Comparison of ENCODE assay signal across 1 cellular context in the genomic region with DNA sequence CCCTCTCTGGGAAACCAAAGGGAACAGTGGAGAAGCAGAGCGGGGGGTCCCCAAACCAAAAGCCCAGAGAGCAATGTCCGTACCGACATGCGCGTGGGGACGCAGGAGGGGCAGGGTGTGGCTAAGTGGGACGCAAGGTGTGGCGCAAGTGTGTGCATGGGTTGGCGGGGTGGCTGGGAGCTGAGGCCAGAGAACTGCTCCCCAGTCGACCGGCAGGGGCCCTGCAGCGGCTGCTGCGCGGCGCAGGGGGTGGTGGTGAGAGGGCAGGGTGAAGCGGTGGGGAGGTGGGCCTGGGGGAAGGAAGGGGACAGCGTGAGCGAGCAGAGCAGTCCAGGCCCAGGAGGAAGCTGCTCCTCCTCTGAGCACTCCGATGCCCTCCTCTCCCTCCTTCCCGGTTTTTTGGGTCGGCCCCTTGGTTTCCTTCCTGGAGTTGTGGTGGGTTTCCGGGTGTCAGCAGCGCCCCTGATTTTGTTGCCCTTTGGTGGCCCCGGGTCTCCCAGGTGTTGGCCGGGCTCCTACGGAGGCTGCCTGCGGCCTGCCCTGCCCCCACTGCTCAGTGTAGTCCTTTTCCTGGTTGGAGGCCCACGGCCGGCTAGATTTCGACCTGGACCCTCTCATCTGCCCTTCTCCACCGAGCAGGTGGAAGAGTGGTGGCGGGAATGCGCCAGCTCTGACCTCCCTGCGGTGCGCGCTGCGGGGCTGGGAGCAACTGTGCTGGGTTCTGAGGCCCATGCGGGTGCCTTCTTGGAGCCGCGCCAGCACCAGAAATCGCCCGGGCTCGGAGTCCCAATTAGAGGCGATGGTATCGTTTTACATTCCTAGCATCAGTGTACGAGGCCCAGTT.
TF ChIP-seq lines count a peak whose summit lies in the region.

No MANE protein-coding gene starts in this region.

TF ChIP-seq in K562, 482 proteins besides CTCF, POLR2A, EP300 and RAD21:
- TF ChIP-seq NFIC (IDR thresholded peaks at IDR 0.05) (peak; percentile 89), YY1 (IDR thresholded peaks at IDR 0.05; ENCODE audit: borderline replicate concordance in 1 of 3, control insufficient read depth in 1 of 3, extremely low read depth in 1 of 3, insufficient read depth in 3 of 3, insufficient read length in 1 of 3, insufficient replicate concordance in 2 of 3, low read depth in 1 of 3, low read length in 2 of 3) (peak in 1 of 3 experiments; percentile 18), CHD2 (IDR thresholded peaks at IDR 0.05; ENCODE audit: low read depth, low read length) (0 out of 2 replicates have a peak, but pooled peaks have one; percentile 7), DMBX1 (CRISPR knock-in tag; IDR thresholded peaks at IDR 0.05; ENCODE audit: borderline replicate concordance) (no peak), POLR2G (IDR thresholded peaks at IDR 0.05; ENCODE audit: low read depth, low read length) (peak; percentile 69; the same call in 1 of the 2 replicates), PML (IDR thresholded peaks at IDR 0.05; ENCODE audit: low read length) (no peak), NRF1 (conservative IDR thresholded peaks at IDR 0.05 in 1 of 2, IDR thresholded peaks at IDR 0.05 in 1 of 2) (peak; percentile 75 to 81), GATAD2B (IDR thresholded peaks at IDR 0.05; ENCODE audit: borderline replicate concordance) (no peak), ZNF263 (CRISPR knock-in tag; IDR thresholded peaks at IDR 0.05; ENCODE audit: borderline replicate concordance) (peak; percentile 39; the same call in 1 of the 2 replicates), ZBTB7A (IDR thresholded peaks at IDR 0.05; ENCODE audit: borderline replicate concordance, control insufficient read depth, low read depth, low read length) (peak; percentile 31; the same call in 1 of the 2 replicates), L3MBTL2 (IDR thresholded peaks at IDR 0.05) (peak; percentile 40; the same call in 1 of the 2 replicates), PHF8 (IDR thresholded peaks at IDR 0.05; ENCODE audit: borderline replicate concordance, low read length) (peak; percentile 23; the same call in 1 of the 2 replicates), RB1 (IDR thresholded peaks at IDR 0.05; ENCODE audit: low read depth) (0 out of 2 replicates have a peak, but pooled peaks have one; percentile 10), RBFOX2 (IDR thresholded peaks at IDR 0.05; ENCODE audit: low read depth, low read length) (peak; percentile 56)
- TF ChIP-seq, protein P1, sequence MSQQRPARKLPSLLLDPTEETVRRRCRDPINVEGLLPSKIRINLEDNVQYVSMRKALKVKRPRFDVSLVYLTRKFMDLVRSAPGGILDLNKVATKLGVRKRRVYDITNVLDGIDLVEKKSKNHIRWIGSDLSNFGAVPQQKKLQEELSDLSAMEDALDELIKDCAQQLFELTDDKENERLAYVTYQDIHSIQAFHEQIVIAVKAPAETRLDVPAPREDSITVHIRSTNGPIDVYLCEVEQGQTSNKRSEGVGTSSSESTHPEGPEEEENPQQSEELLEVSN (IDR thresholded peaks at IDR 0.05; ENCODE audit: borderline replicate concordance in 1 of 2, extremely low read depth in 1 of 2, insufficient read depth in 1 of 2, insufficient read length in 1 of 2, low read depth in 1 of 2, low read length in 1 of 2, poor library complexity in 1 of 2, severe bottlenecking in 1 of 2) = peak in 1 of 2 experiments; percentile 64
- TF ChIP-seq, protein P2, sequence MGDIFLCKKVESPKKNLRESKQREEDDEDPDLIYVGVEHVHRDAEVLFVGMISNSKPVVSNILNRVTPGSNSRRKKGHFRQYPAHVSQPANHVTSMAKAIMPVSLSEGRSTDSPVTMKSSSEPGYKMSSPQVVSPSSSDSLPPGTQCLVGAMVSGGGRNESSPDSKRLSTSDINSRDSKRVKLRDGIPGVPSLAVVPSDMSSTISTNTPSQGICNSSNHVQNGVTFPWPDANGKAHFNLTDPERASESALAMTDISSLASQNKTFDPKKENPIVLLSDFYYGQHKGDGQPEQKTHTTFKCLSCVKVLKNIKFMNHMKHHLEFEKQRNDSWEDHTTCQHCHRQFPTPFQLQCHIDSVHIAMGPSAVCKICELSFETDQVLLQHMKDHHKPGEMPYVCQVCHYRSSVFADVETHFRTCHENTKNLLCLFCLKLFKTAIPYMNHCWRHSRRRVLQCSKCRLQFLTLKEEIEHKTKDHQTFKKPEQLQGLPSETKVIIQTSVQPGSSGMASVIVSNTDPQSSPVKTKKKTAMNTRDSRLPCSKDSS (IDR thresholded peaks at IDR 0.05; ENCODE audit: low read depth, partially characterized antibody) = no peak
- TF ChIP-seq, protein P3, sequence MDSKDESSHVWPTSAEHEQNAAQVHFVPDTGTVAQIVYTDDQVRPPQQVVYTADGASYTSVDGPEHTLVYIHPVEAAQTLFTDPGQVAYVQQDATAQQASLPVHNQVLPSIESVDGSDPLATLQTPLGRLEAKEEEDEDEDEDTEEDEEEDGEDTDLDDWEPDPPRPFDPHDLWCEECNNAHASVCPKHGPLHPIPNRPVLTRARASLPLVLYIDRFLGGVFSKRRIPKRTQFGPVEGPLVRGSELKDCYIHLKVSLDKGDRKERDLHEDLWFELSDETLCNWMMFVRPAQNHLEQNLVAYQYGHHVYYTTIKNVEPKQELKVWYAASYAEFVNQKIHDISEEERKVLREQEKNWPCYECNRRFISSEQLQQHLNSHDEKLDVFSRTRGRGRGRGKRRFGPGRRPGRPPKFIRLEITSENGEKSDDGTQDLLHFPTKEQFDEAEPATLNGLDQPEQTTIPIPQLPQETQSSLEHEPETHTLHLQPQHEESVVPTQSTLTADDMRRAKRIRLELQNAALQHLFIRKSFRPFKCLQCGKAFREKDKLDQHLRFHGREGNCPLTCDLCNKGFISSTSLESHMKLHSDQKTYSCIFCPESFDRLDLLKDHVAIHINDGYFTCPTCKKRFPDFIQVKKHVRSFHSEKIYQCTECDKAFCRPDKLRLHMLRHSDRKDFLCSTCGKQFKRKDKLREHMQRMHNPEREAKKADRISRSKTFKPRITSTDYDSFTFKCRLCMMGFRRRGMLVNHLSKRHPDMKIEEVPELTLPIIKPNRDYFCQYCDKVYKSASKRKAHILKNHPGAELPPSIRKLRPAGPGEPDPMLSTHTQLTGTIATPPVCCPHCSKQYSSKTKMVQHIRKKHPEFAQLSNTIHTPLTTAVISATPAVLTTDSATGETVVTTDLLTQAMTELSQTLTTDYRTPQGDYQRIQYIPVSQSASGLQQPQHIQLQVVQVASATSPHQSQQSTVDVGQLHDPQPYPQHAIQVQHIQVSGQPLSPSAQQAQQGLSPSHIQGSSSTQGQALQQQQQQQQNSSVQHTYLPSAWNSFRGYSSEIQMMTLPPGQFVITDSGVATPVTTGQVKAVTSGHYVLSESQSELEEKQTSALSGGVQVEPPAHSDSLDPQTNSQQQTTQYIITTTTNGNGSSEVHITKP (IDR thresholded peaks at IDR 0.05; ENCODE audit: partially characterized antibody) = peak; percentile 28
- TF ChIP-seq, protein P4, sequence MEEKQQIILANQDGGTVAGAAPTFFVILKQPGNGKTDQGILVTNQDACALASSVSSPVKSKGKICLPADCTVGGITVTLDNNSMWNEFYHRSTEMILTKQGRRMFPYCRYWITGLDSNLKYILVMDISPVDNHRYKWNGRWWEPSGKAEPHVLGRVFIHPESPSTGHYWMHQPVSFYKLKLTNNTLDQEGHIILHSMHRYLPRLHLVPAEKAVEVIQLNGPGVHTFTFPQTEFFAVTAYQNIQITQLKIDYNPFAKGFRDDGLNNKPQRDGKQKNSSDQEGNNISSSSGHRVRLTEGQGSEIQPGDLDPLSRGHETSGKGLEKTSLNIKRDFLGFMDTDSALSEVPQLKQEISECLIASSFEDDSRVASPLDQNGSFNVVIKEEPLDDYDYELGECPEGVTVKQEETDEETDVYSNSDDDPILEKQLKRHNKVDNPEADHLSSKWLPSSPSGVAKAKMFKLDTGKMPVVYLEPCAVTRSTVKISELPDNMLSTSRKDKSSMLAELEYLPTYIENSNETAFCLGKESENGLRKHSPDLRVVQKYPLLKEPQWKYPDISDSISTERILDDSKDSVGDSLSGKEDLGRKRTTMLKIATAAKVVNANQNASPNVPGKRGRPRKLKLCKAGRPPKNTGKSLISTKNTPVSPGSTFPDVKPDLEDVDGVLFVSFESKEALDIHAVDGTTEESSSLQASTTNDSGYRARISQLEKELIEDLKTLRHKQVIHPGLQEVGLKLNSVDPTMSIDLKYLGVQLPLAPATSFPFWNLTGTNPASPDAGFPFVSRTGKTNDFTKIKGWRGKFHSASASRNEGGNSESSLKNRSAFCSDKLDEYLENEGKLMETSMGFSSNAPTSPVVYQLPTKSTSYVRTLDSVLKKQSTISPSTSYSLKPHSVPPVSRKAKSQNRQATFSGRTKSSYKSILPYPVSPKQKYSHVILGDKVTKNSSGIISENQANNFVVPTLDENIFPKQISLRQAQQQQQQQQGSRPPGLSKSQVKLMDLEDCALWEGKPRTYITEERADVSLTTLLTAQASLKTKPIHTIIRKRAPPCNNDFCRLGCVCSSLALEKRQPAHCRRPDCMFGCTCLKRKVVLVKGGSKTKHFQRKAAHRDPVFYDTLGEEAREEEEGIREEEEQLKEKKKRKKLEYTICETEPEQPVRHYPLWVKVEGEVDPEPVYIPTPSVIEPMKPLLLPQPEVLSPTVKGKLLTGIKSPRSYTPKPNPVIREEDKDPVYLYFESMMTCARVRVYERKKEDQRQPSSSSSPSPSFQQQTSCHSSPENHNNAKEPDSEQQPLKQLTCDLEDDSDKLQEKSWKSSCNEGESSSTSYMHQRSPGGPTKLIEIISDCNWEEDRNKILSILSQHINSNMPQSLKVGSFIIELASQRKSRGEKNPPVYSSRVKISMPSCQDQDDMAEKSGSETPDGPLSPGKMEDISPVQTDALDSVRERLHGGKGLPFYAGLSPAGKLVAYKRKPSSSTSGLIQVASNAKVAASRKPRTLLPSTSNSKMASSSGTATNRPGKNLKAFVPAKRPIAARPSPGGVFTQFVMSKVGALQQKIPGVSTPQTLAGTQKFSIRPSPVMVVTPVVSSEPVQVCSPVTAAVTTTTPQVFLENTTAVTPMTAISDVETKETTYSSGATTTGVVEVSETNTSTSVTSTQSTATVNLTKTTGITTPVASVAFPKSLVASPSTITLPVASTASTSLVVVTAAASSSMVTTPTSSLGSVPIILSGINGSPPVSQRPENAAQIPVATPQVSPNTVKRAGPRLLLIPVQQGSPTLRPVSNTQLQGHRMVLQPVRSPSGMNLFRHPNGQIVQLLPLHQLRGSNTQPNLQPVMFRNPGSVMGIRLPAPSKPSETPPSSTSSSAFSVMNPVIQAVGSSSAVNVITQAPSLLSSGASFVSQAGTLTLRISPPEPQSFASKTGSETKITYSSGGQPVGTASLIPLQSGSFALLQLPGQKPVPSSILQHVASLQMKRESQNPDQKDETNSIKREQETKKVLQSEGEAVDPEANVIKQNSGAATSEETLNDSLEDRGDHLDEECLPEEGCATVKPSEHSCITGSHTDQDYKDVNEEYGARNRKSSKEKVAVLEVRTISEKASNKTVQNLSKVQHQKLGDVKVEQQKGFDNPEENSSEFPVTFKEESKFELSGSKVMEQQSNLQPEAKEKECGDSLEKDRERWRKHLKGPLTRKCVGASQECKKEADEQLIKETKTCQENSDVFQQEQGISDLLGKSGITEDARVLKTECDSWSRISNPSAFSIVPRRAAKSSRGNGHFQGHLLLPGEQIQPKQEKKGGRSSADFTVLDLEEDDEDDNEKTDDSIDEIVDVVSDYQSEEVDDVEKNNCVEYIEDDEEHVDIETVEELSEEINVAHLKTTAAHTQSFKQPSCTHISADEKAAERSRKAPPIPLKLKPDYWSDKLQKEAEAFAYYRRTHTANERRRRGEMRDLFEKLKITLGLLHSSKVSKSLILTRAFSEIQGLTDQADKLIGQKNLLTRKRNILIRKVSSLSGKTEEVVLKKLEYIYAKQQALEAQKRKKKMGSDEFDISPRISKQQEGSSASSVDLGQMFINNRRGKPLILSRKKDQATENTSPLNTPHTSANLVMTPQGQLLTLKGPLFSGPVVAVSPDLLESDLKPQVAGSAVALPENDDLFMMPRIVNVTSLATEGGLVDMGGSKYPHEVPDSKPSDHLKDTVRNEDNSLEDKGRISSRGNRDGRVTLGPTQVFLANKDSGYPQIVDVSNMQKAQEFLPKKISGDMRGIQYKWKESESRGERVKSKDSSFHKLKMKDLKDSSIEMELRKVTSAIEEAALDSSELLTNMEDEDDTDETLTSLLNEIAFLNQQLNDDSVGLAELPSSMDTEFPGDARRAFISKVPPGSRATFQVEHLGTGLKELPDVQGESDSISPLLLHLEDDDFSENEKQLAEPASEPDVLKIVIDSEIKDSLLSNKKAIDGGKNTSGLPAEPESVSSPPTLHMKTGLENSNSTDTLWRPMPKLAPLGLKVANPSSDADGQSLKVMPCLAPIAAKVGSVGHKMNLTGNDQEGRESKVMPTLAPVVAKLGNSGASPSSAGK (IDR thresholded peaks at IDR 0.05) = peak; percentile 45; the same call in 1 of the 2 replicates
- TF ChIP-seq, protein P5, sequence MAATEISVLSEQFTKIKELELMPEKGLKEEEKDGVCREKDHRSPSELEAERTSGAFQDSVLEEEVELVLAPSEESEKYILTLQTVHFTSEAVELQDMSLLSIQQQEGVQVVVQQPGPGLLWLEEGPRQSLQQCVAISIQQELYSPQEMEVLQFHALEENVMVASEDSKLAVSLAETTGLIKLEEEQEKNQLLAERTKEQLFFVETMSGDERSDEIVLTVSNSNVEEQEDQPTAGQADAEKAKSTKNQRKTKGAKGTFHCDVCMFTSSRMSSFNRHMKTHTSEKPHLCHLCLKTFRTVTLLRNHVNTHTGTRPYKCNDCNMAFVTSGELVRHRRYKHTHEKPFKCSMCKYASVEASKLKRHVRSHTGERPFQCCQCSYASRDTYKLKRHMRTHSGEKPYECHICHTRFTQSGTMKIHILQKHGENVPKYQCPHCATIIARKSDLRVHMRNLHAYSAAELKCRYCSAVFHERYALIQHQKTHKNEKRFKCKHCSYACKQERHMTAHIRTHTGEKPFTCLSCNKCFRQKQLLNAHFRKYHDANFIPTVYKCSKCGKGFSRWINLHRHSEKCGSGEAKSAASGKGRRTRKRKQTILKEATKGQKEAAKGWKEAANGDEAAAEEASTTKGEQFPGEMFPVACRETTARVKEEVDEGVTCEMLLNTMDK (IDR thresholded peaks at IDR 0.05; ENCODE audit: borderline replicate concordance, insufficient read depth, low read depth, low read length, poor library complexity, severe bottlenecking) = peak; percentile 69
- TF ChIP-seq, protein P6, sequence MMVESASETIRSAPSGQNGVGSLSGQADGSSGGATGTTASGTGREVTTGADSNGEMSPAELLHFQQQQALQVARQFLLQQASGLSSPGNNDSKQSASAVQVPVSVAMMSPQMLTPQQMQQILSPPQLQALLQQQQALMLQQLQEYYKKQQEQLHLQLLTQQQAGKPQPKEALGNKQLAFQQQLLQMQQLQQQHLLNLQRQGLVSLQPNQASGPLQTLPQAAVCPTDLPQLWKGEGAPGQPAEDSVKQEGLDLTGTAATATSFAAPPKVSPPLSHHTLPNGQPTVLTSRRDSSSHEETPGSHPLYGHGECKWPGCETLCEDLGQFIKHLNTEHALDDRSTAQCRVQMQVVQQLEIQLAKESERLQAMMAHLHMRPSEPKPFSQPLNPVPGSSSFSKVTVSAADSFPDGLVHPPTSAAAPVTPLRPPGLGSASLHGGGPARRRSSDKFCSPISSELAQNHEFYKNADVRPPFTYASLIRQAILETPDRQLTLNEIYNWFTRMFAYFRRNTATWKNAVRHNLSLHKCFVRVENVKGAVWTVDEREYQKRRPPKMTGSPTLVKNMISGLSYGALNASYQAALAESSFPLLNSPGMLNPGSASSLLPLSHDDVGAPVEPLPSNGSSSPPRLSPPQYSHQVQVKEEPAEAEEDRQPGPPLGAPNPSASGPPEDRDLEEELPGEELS (CRISPR knock-in tag; IDR thresholded peaks at IDR 0.05; ENCODE audit: borderline replicate concordance) = no peak
